Comparison of ENCODE assay signal across 8 cellular contexts in the genomic region with DNA sequence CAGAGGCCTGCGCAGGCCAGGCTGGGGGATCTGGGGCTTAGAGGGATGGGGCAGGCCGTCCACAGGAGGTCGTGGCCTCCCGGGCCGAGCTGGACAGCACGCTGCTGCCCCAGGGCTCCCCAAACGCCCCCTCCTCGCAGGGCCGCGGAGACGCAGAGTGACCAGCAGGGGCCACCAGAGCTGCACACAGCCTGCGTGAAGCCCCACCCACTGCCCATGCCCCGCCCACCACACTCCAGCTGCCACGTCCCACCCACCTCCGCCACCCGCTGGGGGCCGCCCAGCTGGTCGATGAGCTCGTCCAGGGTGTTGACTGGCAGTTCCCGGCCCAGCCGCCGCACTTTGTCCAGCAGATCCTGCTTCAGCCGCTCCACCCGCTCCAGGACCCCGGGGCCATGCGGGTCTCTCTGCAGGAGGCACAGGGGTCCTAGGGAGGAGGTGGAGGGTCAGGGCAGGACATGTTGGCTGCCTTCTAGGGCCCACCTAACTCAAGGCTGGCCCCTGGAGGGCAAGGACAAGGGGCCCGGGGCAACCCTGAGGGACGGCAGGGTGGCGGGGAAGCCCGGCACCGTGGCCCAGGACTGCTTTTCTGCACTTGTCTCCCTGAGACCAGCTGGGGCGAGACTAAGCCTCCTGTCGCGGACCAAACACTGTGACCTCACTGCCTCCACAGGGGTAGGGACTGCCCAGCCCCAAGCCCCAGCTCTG. TPM values are rescaled to one million over a fixed set of nuclear protein-coding genes. Genes with fewer than 3 reads are reported as not detected.
DNase-seq lines count a peak whose midpoint lies in the region; ATAC-seq and TF ChIP-seq lines count a peak whose summit lies in the region.

No MANE protein-coding gene starts in this region.

- H3K9me3 Mint-ChIP-seq in type B pancreatic cell: no peaks in the 10 kb centered on the region

- no peaks in the 10 kb centered on the region for H3K4me1 Mint-ChIP-seq in type B pancreatic cell (ENCODE audit: unreplicated experiment)

- ATAC-seq in heart left ventricle: peak; percentile 89 to 96 (median 90)

- H3K4me1 ChIP-seq in heart left ventricle (peaks cover 5 to 29% (median 16%) of the 10 kb centered on the region in 12 donors), prostate gland (replicated peaks) (peaks cover 13% of the 10 kb centered on the region)

- TF ChIP-seq CTCF in heart left ventricle (IDR thresholded peaks at IDR 0.05): peak; percentile 84 to 100 (median 97)
- TF ChIP-seq CTCF in prostate gland (IDR thresholded peaks at IDR 0.05): peak; percentile 90 to 98 (median 96)
- peak; percentile 90 for TF ChIP-seq CTCF in type B pancreatic cell (conservative IDR thresholded peaks at IDR 0.05)

- TF ChIP-seq POLR2A in heart left ventricle (IDR thresholded peaks at IDR 0.05) (no peak), prostate gland (IDR thresholded peaks at IDR 0.05) (peak; percentile 48)

- peaks cover 0 to 96% (median 65%) of the 10 kb centered on the region in 9 donors for H3K36me3 ChIP-seq in heart left ventricle
- H3K36me3 ChIP-seq in prostate gland: peaks cover 18 to 33% of the 10 kb centered on the region in 2 donors

- H3K36me3 Mint-ChIP-seq in type B pancreatic cell: no peaks in the 10 kb centered on the region

- H3K27ac Mint-ChIP-seq in type B pancreatic cell: no peak overlapping the region

- 18 to 62% (median 35%) methylated on average over 4 to 34 of the region's 34 CpGs for WGBS in heart left ventricle, 4 donors
- 16% methylated on average over 28 of the region's 34 CpGs for WGBS in prostate gland

- DNase-seq in DMS153 (lab: John Stamatoyannopoulos, UW) (peak; percentile 52), DMS153 treated with DMSO at 0.1 percent for 48 hours (lab: John Stamatoyannopoulos, UW; ENCODE audit: unreplicated experiment) (no peak), MV-4-11 (lab: John Stamatoyannopoulos, UW) (peak; percentile 86), T-helper 1 cell (peak; percentile 71 to 84 (median 78)), amniotic stem cell (lab: John Stamatoyannopoulos, UW) (peak; percentile 85), heart left ventricle (peak; percentile 97 to 99 (median 97)), prostate gland (ENCODE audit: low spot score) (peak; percentile 95), type B pancreatic cell (ENCODE audit: extremely low spot score, unreplicated experiment) (peak; percentile 90)

- H3K9me3 ChIP-seq in heart left ventricle (no peaks in the 10 kb centered on the region), prostate gland (no peaks in the 10 kb centered on the region)

- H3K27me3 ChIP-seq in heart left ventricle (no peaks in the 10 kb centered on the region), prostate gland (replicated peaks; ENCODE audit: insufficient read depth) (no peaks in the 10 kb centered on the region)

- no peak overlapping the region for H3K4me3 Mint-ChIP-seq in type B pancreatic cell

- peak overlapping the region in 11 of 12 donors; percentile 54 to 85 (median 70) for H3K27ac ChIP-seq in heart left ventricle
- H3K27ac ChIP-seq in prostate gland: peak overlapping the region; percentile 87

- H3K27me3 Mint-ChIP-seq in type B pancreatic cell: no peaks in the 10 kb centered on the region

- intact Hi-C loops in heart left ventricle (cut with DNase I) (loop anchor here (1.0 to 5.0 kb wide), 5 partner anchors 59 to 127 kb away; partner anchors contain the start of genes CBARP (in 1 of the 10) and SBNO2 (in 1 of the 10)), prostate gland (cut with DNase I) (loop anchor here (5.0 kb wide), 1 partner anchor 79 kb away; no protein-coding TSS in a partner anchor)

- peak overlapping the region in 5 of 12 donors; percentile 16 to 37 (median 28) for H3K4me3 ChIP-seq in heart left ventricle
- H3K4me3 ChIP-seq in prostate gland: no peak overlapping the region

RNA-seq across cellular contexts. Expression of gene GPX4, which starts 9.6 kb away (rescaled TPM):
- total RNA-seq in heart left ventricle (100 to 1,000 TPM; 251 to 590 (median 289) TPM), prostate gland (100 to 1,000 TPM; 577 to 627 TPM), type B pancreatic cell (ENCODE audit: low replicate concordance) (174 and 204 TPM in 2 replicates)
- polyA plus RNA-seq in heart left ventricle: 100 to 1,000 TPM; 377 to 558 TPM

RNA-seq across cellular contexts. Expression of gene POLR2E, which starts 18.3 kb away (rescaled TPM):
- total RNA-seq in heart left ventricle: 100 to 1,000 TPM; 116 to 220 (median 139) TPM
- polyA plus RNA-seq in heart left ventricle: 100 to 1,000 TPM; 161 to 209 TPM
- total RNA-seq in prostate gland: 100 to 1,000 TPM; 152 to 169 TPM
- total RNA-seq in type B pancreatic cell (ENCODE audit: low replicate concordance): 171 and 181 TPM in 2 replicates

RNA-seq across cellular contexts. Expression of gene ARHGAP45, which starts 46.5 kb away (rescaled TPM):
- 10 to 100 TPM in 3 of 9 donors, 1 to 10 TPM in 6; 1.6 to 38.2 (median 5.1) TPM for total RNA-seq in heart left ventricle
- 1 to 10 TPM; 4.1 to 4.7 TPM for polyA plus RNA-seq in heart left ventricle
- total RNA-seq in prostate gland: 10 to 100 TPM in 1 of 2 donors, 1 to 10 TPM in 1; 8.9 to 26.2 TPM
- 2.6 and 4.5 TPM in 2 replicates for total RNA-seq in type B pancreatic cell (ENCODE audit: low replicate concordance)
